ENCODE assay signal across 8 cellular contexts in the genomic region with DNA sequence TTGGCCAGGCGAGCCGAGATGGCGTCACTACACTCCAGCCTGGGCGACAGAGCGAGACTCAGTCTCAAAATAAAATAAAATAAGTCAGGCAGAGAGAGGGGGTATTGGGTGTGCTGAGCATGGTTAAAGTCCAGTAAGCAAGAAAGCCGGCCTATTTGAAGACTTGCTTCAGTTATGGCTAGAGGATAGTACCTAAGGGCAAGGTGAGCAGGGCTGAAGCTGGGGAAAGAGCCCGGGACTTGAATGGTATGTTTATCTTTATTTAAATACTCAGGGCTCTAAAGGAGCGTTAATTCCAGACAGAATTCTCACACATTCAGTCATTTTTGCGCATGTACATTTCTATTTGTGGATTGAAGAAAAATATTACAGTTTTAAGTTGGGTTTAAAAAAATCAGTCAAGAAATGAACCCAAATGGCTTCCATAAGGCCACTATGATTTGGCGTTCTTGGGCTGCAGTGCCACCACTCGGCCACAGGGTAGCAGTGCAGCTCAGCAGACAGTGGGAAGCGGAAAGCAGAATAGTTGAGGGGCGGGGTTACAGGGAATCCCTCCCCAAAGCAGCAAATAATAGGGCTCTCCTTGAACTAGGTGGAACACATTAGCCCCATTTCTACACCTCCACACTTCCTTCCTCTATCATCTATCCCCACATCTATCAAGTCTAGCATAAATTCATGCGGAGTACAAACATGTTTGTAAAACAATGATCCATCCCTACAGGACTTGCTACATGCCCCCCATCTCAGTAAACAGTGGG. TPM values are rescaled to one million over a fixed set of nuclear protein-coding genes. Genes with fewer than 3 reads are reported as not detected.
DNase-seq lines count a peak whose midpoint lies in the region; ATAC-seq and TF ChIP-seq lines count a peak whose summit lies in the region.

No MANE protein-coding gene starts in this region.

- peak; percentile 98 for TF ChIP-seq CTCF in GM12872 (IDR thresholded peaks at IDR 0.05; ENCODE audit: insufficient read depth, low read depth, low read length)
- peak; percentile 98 for TF ChIP-seq CTCF in HFFc6 (IDR thresholded peaks at IDR 0.05)
- TF ChIP-seq CTCF in glutamatergic neuron (IDR thresholded peaks at IDR 0.05; ENCODE audit: partially characterized antibody, unreplicated experiment), result peak; percentile 92

- H3K36me3 Mint-ChIP-seq in HFFc6 (ENCODE audit: low read depth) (no peaks in the 10 kb centered on the region), glutamatergic neuron (ENCODE audit: unreplicated experiment) (no peaks in the 10 kb centered on the region)

- ATAC-seq in SK-N-SH treated with all-trans-retinoic acid at 6 μM for 48 hours, result peak; percentile 97

- 0 out of 2 replicates have a peak overlapping the region, but pooled peaks have one; percentile 39 for H3K27ac Mint-ChIP-seq in HFFc6
- H3K27ac Mint-ChIP-seq in glutamatergic neuron (ENCODE audit: unreplicated experiment), result peak overlapping the region; percentile 4

- DNase-seq in HFFc6 (peak; percentile 83), MV-4-11 (lab: John Stamatoyannopoulos, UW) (peak; percentile 58), glutamatergic neuron (peak; percentile 86), pons (ENCODE audit: low spot score) (peak; percentile 85), ureter (ENCODE audit: low spot score) (peak; percentile 78)
- DNase-seq in activated naive CD4-positive, alpha-beta T cell treated with anti-CD3 and anti-CD28 coated beads, Interleukin-2, amount 50 U/mL, for 16 hours, result peak; percentile 83

- H3K9me3 Mint-ChIP-seq in HFFc6, result no peaks in the 10 kb centered on the region
- no peaks in the 10 kb centered on the region for H3K9me3 Mint-ChIP-seq in glutamatergic neuron (ENCODE audit: unreplicated experiment)

- H3K4me3 Mint-ChIP-seq in HFFc6 (no peak overlapping the region; the same call in 1 of the 2 replicates), glutamatergic neuron (ENCODE audit: unreplicated experiment) (no peak overlapping the region)

- H3K4me1 Mint-ChIP-seq in HFFc6 (ENCODE audit: low read depth), result peaks cover 9% of the 10 kb centered on the region
- H3K4me1 Mint-ChIP-seq in glutamatergic neuron (ENCODE audit: low read depth, unreplicated experiment), result no peaks in the 10 kb centered on the region

- H3K27me3 Mint-ChIP-seq in HFFc6 (ENCODE audit: insufficient read depth) (no peaks in the 10 kb centered on the region; the same call in 1 of the 2 replicates), glutamatergic neuron (ENCODE audit: unreplicated experiment) (no peaks in the 10 kb centered on the region)

TF ChIP-seq in SK-N-SH treated with all-trans-retinoic acid at 6 μM for 48 hours, 23 proteins besides CTCF, POLR2A, EP300 and RAD21:
- TF ChIP-seq, protein P1, sequence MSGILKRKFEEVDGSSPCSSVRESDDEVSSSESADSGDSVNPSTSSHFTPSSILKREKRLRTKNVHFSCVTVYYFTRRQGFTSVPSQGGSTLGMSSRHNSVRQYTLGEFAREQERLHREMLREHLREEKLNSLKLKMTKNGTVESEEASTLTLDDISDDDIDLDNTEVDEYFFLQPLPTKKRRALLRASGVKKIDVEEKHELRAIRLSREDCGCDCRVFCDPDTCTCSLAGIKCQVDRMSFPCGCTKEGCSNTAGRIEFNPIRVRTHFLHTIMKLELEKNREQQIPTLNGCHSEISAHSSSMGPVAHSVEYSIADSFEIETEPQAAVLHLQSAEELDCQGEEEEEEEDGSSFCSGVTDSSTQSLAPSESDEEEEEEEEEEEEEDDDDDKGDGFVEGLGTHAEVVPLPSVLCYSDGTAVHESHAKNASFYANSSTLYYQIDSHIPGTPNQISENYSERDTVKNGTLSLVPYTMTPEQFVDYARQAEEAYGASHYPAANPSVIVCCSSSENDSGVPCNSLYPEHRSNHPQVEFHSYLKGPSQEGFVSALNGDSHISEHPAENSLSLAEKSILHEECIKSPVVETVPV (CRISPR knock-in tag; IDR thresholded peaks at IDR 0.05), result no peak
- TF ChIP-seq ZFP30 (CRISPR knock-in tag; IDR thresholded peaks at IDR 0.05) (no peak), OSR1 (CRISPR knock-in tag; IDR thresholded peaks at IDR 0.05) (no peak), ZNF8 (CRISPR knock-in tag; IDR thresholded peaks at IDR 0.05) (no peak), GLIS3 (CRISPR knock-in tag; IDR thresholded peaks at IDR 0.05) (no peak), TSHZ2 (CRISPR knock-in tag; IDR thresholded peaks at IDR 0.05) (no peak), ZNF565 (CRISPR knock-in tag; conservative IDR thresholded peaks at IDR 0.05; ENCODE audit: low read depth) (no peak), ESRRG (CRISPR knock-in tag; IDR thresholded peaks at IDR 0.05) (no peak), CSDC2 (CRISPR knock-in tag; IDR thresholded peaks at IDR 0.05) (no peak), CREB5 (CRISPR knock-in tag; IDR thresholded peaks at IDR 0.05; ENCODE audit: low read depth) (no peak), TCF4 (CRISPR knock-in tag; IDR thresholded peaks at IDR 0.05; ENCODE audit: borderline replicate concordance) (no peak)
- TF ChIP-seq, protein P2, sequence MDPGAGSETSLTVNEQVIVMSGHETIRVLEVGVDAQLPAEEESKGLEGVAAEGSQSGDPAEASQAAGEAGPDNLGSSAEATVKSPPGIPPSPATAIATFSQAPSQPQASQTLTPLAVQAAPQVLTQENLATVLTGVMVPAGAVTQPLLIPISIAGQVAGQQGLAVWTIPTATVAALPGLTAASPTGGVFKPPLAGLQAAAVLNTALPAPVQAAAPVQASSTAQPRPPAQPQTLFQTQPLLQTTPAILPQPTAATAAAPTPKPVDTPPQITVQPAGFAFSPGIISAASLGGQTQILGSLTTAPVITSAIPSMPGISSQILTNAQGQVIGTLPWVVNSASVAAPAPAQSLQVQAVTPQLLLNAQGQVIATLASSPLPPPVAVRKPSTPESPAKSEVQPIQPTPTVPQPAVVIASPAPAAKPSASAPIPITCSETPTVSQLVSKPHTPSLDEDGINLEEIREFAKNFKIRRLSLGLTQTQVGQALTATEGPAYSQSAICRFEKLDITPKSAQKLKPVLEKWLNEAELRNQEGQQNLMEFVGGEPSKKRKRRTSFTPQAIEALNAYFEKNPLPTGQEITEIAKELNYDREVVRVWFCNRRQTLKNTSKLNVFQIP (CRISPR knock-in tag; IDR thresholded peaks at IDR 0.05; ENCODE audit: borderline replicate concordance, low read depth), result no peak
TF ChIP-seq in SK-N-SH treated with all-trans-retinoic acid at 6 μM for 48 hours: peak in this region for 0.

RNA-seq across cellular contexts. Expression of gene SH3D19, which starts 37.2 kb away (rescaled TPM):
- 10 to 100 TPM; 40.2 to 52.9 (median 51.0) TPM for total RNA-seq in HFFc6 (2021; fragmentation: NEBNext Ultra II Directional; extraction: Animal tissue kit (Norgen Biotek cat#: 25700))
- total RNA-seq in glutamatergic neuron (ENCODE audit: unreplicated experiment) (4.9 TPM), ureter (41.7 TPM)

RNA-seq across cellular contexts. Expression of gene FHIP1A, which starts 46.4 kb away (rescaled TPM):
- total RNA-seq in HFFc6 (2021; fragmentation: NEBNext Ultra II Directional; extraction: Animal tissue kit (Norgen Biotek cat#: 25700)), result 1 to 10 TPM in 1 of 6 experiments, under 1 TPM in 5; 0.58 to 1.3 (median 0.82) TPM
- total RNA-seq in glutamatergic neuron (ENCODE audit: unreplicated experiment), result 2.4 TPM
- 25.0 TPM for total RNA-seq in ureter

Comparison
In these comparisons a context has a peak if more than half of its experiments do, and no peak if none do; other contexts are left out.
1. Peak in every context shown above with its lines: DNase-seq and ATAC-seq.